Comparison of ENCODE assay signal across 17 cellular contexts in genomic region chr6:53199765-53200164, GRCh38. TPM values are rescaled to one million over a fixed set of nuclear protein-coding genes. Genes with fewer than 3 reads are reported as not detected.
DNase-seq lines count a peak whose midpoint lies in the region; ATAC-seq, FAIRE-seq and TF ChIP-seq lines count a peak whose summit lies in the region.
"Had no signal": no experiment of that assay in that cellular context is flagged by ENCODE, and none has a peak within 500 bp of the region (broad histone marks: within the 10 kb centered on the region; RNA-seq: fewer than 3 reads in every experiment).

No MANE protein-coding gene starts in this region.

- H3K79me1 ChIP-seq in mesendoderm (ENCODE audit: low read length), result no peaks in the 10 kb centered on the region

- intact Hi-C loops in activated B cell treated with CpG ODN at 0.5 μM for 24 hours (cut with micrococcal nuclease), result loop anchor here (1.0 to 2.0 kb wide), 5 partner anchors 11 to 149 kb away; partner anchors contain the start of gene ELOVL5

- H3K27ac Mint-ChIP-seq in activated B cell treated with CpG ODN at 0.5 μM for 24 hours, result peak overlapping the region; percentile 80
- peak overlapping the region; percentile 3 for H3K27ac Mint-ChIP-seq in stimulated activated memory B cell treated with anti-CD40 and anti-IgM and Interleukin-4, amounts not matched to agents 10 μg/mL and 1 μg/mL and 100 μg/mL, for 72 hours
- H3K27ac Mint-ChIP-seq: HFFc6 had no signal

- H3K9me3 ChIP-seq in BLaER1, result no peaks in the 10 kb centered on the region
- H3K9me3 ChIP-seq: BE2C had no signal

- POLR2A ChIA-PET in activated B cell treated with CpG ODN at 0.5 μM for 24 hours (lab: Charles Lee), result interaction anchor here (0.6 to 2.1 kb wide), 8 partner anchors 11 to 262 kb away, joined by 3 to 8 read pairs (median 4); no protein-coding TSS in a partner anchor

- peaks cover 72% of the 10 kb centered on the region for H3K4me1 Mint-ChIP-seq in activated B cell treated with CpG ODN at 0.5 μM for 24 hours
- peaks cover 57% of the 10 kb centered on the region for H3K4me1 Mint-ChIP-seq in stimulated activated memory B cell treated with anti-CD40 and anti-IgM and Interleukin-4, amounts not matched to agents 10 μg/mL and 1 μg/mL and 100 μg/mL, for 72 hours

- H3K36me3 Mint-ChIP-seq in activated B cell treated with CpG ODN at 0.5 μM for 24 hours (ENCODE audit: low read depth), result no peaks in the 10 kb centered on the region
- no peaks in the 10 kb centered on the region for H3K36me3 Mint-ChIP-seq in stimulated activated memory B cell treated with anti-CD40 and anti-IgM and Interleukin-4, amounts not matched to agents 10 μg/mL and 1 μg/mL and 100 μg/mL, for 72 hours
- H3K36me3 Mint-ChIP-seq: CD4-positive, CD25-positive, alpha-beta regulatory T cell had no signal

- H3K9me3 Mint-ChIP-seq in activated B cell treated with CpG ODN at 0.5 μM for 24 hours, result no peaks in the 10 kb centered on the region
- H3K9me3 Mint-ChIP-seq in stimulated activated memory B cell treated with anti-CD40 and anti-IgM and Interleukin-4, amounts not matched to agents 10 μg/mL and 1 μg/mL and 100 μg/mL, for 72 hours, result peaks cover 6% of the 10 kb centered on the region
- H3K9me3 Mint-ChIP-seq: CD4-positive, CD25-positive, alpha-beta regulatory T cell; HFFc6 had no signal

- TF ChIP-seq CTCF in activated B cell treated with CpG ODN at 0.5 μM for 24 hours (IDR thresholded peaks at IDR 0.05), result no peak

- H3K4me3 ChIP-seq in BLaER1 (no peak overlapping the region), mesendoderm (ENCODE audit: low read length) (no peak overlapping the region)

- H3K79me2 ChIP-seq in mesendoderm (ENCODE audit: control insufficient read depth, insufficient read depth, low read length), result no peaks in the 10 kb centered on the region

- H3K18ac ChIP-seq in mesendoderm (ENCODE audit: low read length), result no peak overlapping the region

- no peak overlapping the region for H2AK5ac ChIP-seq in mesendoderm (ENCODE audit: low read length)

- TF ChIP-seq POLR2A in GM12891 (IDR thresholded peaks at IDR 0.05; ENCODE audit: low read depth, low read length), result no peak

- H3K23ac ChIP-seq in mesendoderm (ENCODE audit: low read length), result no peak overlapping the region

- no peaks in the 10 kb centered on the region for H3K27me3 ChIP-seq in BLaER1
- H3K27me3 ChIP-seq in mesendoderm (ENCODE audit: insufficient read depth, low read length, poor library complexity), result no peaks in the 10 kb centered on the region
- H3K27me3 ChIP-seq: BE2C had no signal

- no peak overlapping the region for H2BK15ac ChIP-seq in mesendoderm (replicated peaks; ENCODE audit: low read depth)

- H4K20me1 ChIP-seq in BLaER1, result no peaks in the 10 kb centered on the region

- H3K4me2 ChIP-seq in BLaER1, result 0 out of 2 replicates have a peak overlapping the region, but pooled peaks have one; percentile 26
- no peak overlapping the region for H3K4me2 ChIP-seq in mesendoderm (ENCODE audit: low read length)

- H3K27ac ChIP-seq in BLaER1 (no peak overlapping the region), mesendoderm (ENCODE audit: low read depth, low read length) (no peak overlapping the region)

- H4K5ac ChIP-seq in mesendoderm (ENCODE audit: low read length), result no peak overlapping the region

- H3K4me3 Mint-ChIP-seq in activated B cell treated with CpG ODN at 0.5 μM for 24 hours, result peak overlapping the region; percentile 17
- H3K4me3 Mint-ChIP-seq in stimulated activated memory B cell treated with anti-CD40 and anti-IgM and Interleukin-4, amounts not matched to agents 10 μg/mL and 1 μg/mL and 100 μg/mL, for 72 hours, result no peak overlapping the region
- H3K4me3 Mint-ChIP-seq: CD4-positive, CD25-positive, alpha-beta regulatory T cell; HFFc6 had no signal

- H3K9ac ChIP-seq in BLaER1 (no peak overlapping the region), mesendoderm (ENCODE audit: low read length) (no peak overlapping the region)

- DNase-seq in GM12891 (ENCODE audit: insufficient read length, low spot score), result no peak
- DNase-seq in activated B cell treated with CpG ODN at 0.5 μM for 24 hours, result no peak
- no peak for DNase-seq in COLO829 (ENCODE audit: low spot score)
- no peak for DNase-seq in mesendoderm
- DNase-seq in T1000 (lab: John Stamatoyannopoulos, UW), result no peak
- DNase-seq: BE2C; CD4-positive, CD25-positive, alpha-beta regulatory T cell; DND-41; GDM1; HCEC 1CT; HFFc6; KBM-7 had no signal

- H3K4me1 ChIP-seq in BLaER1 (peaks cover 14% of the 10 kb centered on the region; the same call in 1 of the 2 replicates), mesendoderm (ENCODE audit: control insufficient read depth, low read depth, low read length) (no peaks in the 10 kb centered on the region)
- H3K4me1 ChIP-seq: BE2C had no signal

- no peaks in the 10 kb centered on the region for H3K27me3 Mint-ChIP-seq in activated B cell treated with CpG ODN at 0.5 μM for 24 hours
- H3K27me3 Mint-ChIP-seq in stimulated activated memory B cell treated with anti-CD40 and anti-IgM and Interleukin-4, amounts not matched to agents 10 μg/mL and 1 μg/mL and 100 μg/mL, for 72 hours, result no peaks in the 10 kb centered on the region
- H3K27me3 Mint-ChIP-seq: CD4-positive, CD25-positive, alpha-beta regulatory T cell had no signal

- H2BK5ac ChIP-seq in mesendoderm (ENCODE audit: low read length), result no peak overlapping the region

- WGBS in mesendoderm (ENCODE audit: extremely low coverage, insufficient coverage, low lambda C conversion rate), result no CpG with 5 or more reads among the region's 2 CpGs

- ATAC-seq in activated B cell treated with CpG ODN at 0.5 μM for 24 hours (ENCODE audit: low read depth), result no peak
- no peak for ATAC-seq in stimulated activated memory B cell treated with anti-CD40 and anti-IgM and Interleukin-4, amounts not matched to agents 10 μg/mL and 1 μg/mL and 100 μg/mL, for 72 hours

- H4K8ac ChIP-seq in mesendoderm (ENCODE audit: low read depth, low read length), result no peak overlapping the region

- H3K36me3 ChIP-seq in BLaER1, result no peaks in the 10 kb centered on the region
- no peaks in the 10 kb centered on the region for H3K36me3 ChIP-seq in mesendoderm (ENCODE audit: control insufficient read depth, insufficient read depth, low read length)
- H3K36me3 ChIP-seq: BE2C had no signal

- H2BK120ac ChIP-seq in mesendoderm (ENCODE audit: low read depth, low read length), result no peak overlapping the region

- peak; percentile 16 for FAIRE-seq in GM12891 (lab: Jason Lieb, UNC)
- FAIRE-seq: A204.1, HTR-8/SVneo had no signal

- CTCF ChIA-PET in activated B cell treated with CpG ODN at 0.5 μM for 24 hours (lab: Charles Lee), result interaction anchor here (0.5 to 1.2 kb wide), 3 partner anchors 27 to 237 kb away, joined by 3 read pairs; no protein-coding TSS in a partner anchor

- H3K4ac ChIP-seq in mesendoderm (ENCODE audit: low read depth, low read length), result no peak overlapping the region

- H3K56ac ChIP-seq in mesendoderm (ENCODE audit: low read length), result no peak overlapping the region

TF ChIP-seq in GM12891, 5 proteins besides CTCF, POLR2A, EP300 and RAD21:
- no peak for TF ChIP-seq SPI1 (IDR thresholded peaks at IDR 0.05; ENCODE audit: low read depth, low read length)
- TF ChIP-seq POLR2AphosphoS5 (IDR thresholded peaks at IDR 0.05; ENCODE audit: low read depth, low read length), result no peak
- no peak for TF ChIP-seq POU2F2 (IDR thresholded peaks at IDR 0.05; ENCODE audit: low read depth, low read length)
- TF ChIP-seq TAF1 (IDR thresholded peaks at IDR 0.05; ENCODE audit: low read depth, low read length), result no peak
- no peak for TF ChIP-seq PAX5 (IDR thresholded peaks at IDR 0.05; ENCODE audit: insufficient read depth, low read length, severe bottlenecking)
TF ChIP-seq in GM12891: peak in this region for 0.

RNA-seq across cellular contexts. Expression of gene GCM1, which starts 51.1 kb away (rescaled TPM):
- polyA plus RNA-seq in GM12891 (2012; ENCODE audit: low read depth, missing spikeins), result not detected
- total RNA-seq in activated B cell treated with CpG ODN at 0.5 μM for 24 hours, result 0.29 and 0.34 TPM in 2 replicates
- polyA plus RNA-seq in mesendoderm (2013, experiment 1 of 2), result 0.01 TPM
- polyA plus RNA-seq in mesendoderm (2013, experiment 2 of 2), result not detected
- total RNA-seq: H4, HFFc6 had no signal
